ENCODE assay signal across 16 cellular contexts in the genomic region with DNA sequence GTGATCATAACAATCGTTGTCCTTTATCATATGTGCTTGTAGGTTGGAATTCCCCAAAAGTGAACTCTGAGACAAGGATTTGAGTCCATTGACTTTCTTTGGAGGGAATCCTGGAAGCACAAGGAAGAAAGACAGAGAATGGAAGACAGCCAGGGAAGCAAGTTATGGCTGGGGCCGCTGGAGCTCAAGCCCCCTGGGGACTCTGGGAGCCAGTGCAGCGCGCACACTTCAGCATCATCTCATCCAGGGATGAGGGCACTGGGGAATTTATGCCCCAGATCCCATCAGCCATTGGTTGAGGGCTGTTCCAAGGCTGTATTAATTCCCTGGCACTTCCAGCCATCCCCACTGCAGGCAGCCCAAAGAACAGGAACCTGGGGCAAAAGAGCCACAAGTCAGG.
"Had no signal": no experiment of that assay in that cellular context is flagged by ENCODE, and none has a peak within 500 bp of the region (broad histone marks: within the 10 kb centered on the region; RNA-seq: fewer than 3 reads in every experiment).

No MANE protein-coding gene starts in this region.

- H3K27ac Mint-ChIP-seq: activated CD4-positive, alpha-beta memory T cell treated with anti-CD3 and anti-CD28 coated beads for 36 hours; activated CD4-positive, alpha-beta T cell treated with anti-CD3 and anti-CD28 coated beads for 36 hours; activated CD8-positive, alpha-beta memory T cell treated with anti-CD3 and anti-CD28 coated beads, Interleukin-2, amount 10 ng/mL, durations not matched to agents 7 days and 5 days; activated T-cell treated with anti-CD3 and anti-CD28 coated beads, Interleukin-2, amount 50 U/mL, for 24 hours; endodermal cell; T-helper 17 cell had no signal

- ATAC-seq: activated CD4-positive, alpha-beta T cell treated with anti-CD3 and anti-CD28 coated beads for 36 hours; activated CD8-positive, alpha-beta memory T cell treated with anti-CD3 and anti-CD28 coated beads, Interleukin-2, amount 10 ng/mL, durations not matched to agents 7 days and 5 days; activated naive CD4-positive, alpha-beta T cell treated with anti-CD3 and anti-CD28 coated beads, Interleukin-2, amount 50 U/mL, for 72 hours; pancreas; T-helper 17 cell had no signal

- H3K9me3 ChIP-seq: pancreas, tibial artery had no signal

- H3K9me3 Mint-ChIP-seq: activated CD4-positive, alpha-beta memory T cell treated with anti-CD3 and anti-CD28 coated beads for 36 hours; activated naive CD4-positive, alpha-beta T cell treated with anti-CD3 and anti-CD28 coated beads, Interleukin-2, amount 50 U/mL, for 72 hours; activated T-cell treated with anti-CD3 and anti-CD28 coated beads, Interleukin-2, amount 50 U/mL, for 24 hours; endodermal cell had no signal

- H3K27me3 ChIP-seq: pancreas, tibial artery had no signal

- DNase-seq: activated CD4-positive, alpha-beta memory T cell treated with anti-CD3 and anti-CD28 coated beads for 36 hours; activated CD4-positive, alpha-beta T cell treated with anti-CD3 and anti-CD28 coated beads for 36 hours; activated CD8-positive, alpha-beta memory T cell treated with anti-CD3 and anti-CD28 coated beads, Interleukin-2, amount 10 ng/mL, durations not matched to agents 7 days and 5 days; activated T-cell treated with anti-CD3 and anti-CD28 coated beads, Interleukin-2, amount 50 U/mL, for 24 hours; amniotic stem cell; dorsolateral prefrontal cortex; endodermal cell; hippocampal formation; pancreas; stimulated activated CD4-positive, alpha-beta T cell treated with anti-CD3 and anti-CD28 coated beads, Interleukin-4, amount 100 ng/mL, for 24 hours; stimulated activated naive CD4-positive, alpha-beta T cell; T-helper 17 cell; tibial artery; WERI-Rb-1 had no signal

- H3K4me3 ChIP-seq: dorsolateral prefrontal cortex, pancreas, skin epidermis, tibial artery had no signal

- H3K27ac ChIP-seq: dorsolateral prefrontal cortex, pancreas, tibial artery, WERI-Rb-1 had no signal

- H3K36me3 ChIP-seq: pancreas, tibial artery, WERI-Rb-1 had no signal

- H3K4me3 Mint-ChIP-seq: activated CD4-positive, alpha-beta memory T cell treated with anti-CD3 and anti-CD28 coated beads for 36 hours; activated CD4-positive, alpha-beta T cell treated with anti-CD3 and anti-CD28 coated beads for 36 hours; activated CD8-positive, alpha-beta memory T cell treated with anti-CD3 and anti-CD28 coated beads, Interleukin-2, amount 10 ng/mL, durations not matched to agents 7 days and 5 days; activated T-cell treated with anti-CD3 and anti-CD28 coated beads, Interleukin-2, amount 50 U/mL, for 24 hours; endodermal cell; T-helper 17 cell had no signal

- H3K36me3 Mint-ChIP-seq: activated CD4-positive, alpha-beta memory T cell treated with anti-CD3 and anti-CD28 coated beads for 36 hours; activated CD8-positive, alpha-beta memory T cell treated with anti-CD3 and anti-CD28 coated beads, Interleukin-2, amount 10 ng/mL, durations not matched to agents 7 days and 5 days; activated naive CD4-positive, alpha-beta T cell treated with anti-CD3 and anti-CD28 coated beads, Interleukin-2, amount 50 U/mL, for 72 hours had no signal
